ENCODE assay signal across 12 cellular contexts in genomic region chr2:33064349-33064801, GRCh38.
"Had no signal": no experiment of that assay in that cellular context is flagged by ENCODE, and none has a peak within 500 bp of the region (broad histone marks: within the 10 kb centered on the region; RNA-seq: fewer than 3 reads in every experiment).

No MANE protein-coding gene starts in this region.

- ATAC-seq: effector memory CD8-positive, alpha-beta T cell; right lobe of liver; stimulated activated naive CD8-positive, alpha-beta T cell treated with anti-CD3 and anti-CD28 coated beads, Interleukin-15, Interleukin-2, amounts not matched to agents 100 U/mL and 50 U/mL, for 24 hours; upper lobe of right lung had no signal

- H3K9me3 ChIP-seq: prostate gland, right lobe of liver, suprapubic skin, upper lobe of right lung had no signal

- H3K4me1 ChIP-seq: prostate gland, upper lobe of right lung had no signal

- H3K27ac ChIP-seq: prostate gland, right lobe of liver, suprapubic skin, upper lobe of right lung, WERI-Rb-1 had no signal

- H3K36me3 ChIP-seq: prostate gland, right lobe of liver, suprapubic skin, upper lobe of right lung, WERI-Rb-1 had no signal

- H3K4me3 ChIP-seq: prostate gland, right lobe of liver, suprapubic skin, upper lobe of right lung had no signal

- DNase-seq: activated CD4-positive, alpha-beta T cell treated with anti-CD3 and anti-CD28 coated beads, Interleukin-2, amount 50 U/mL, for 48 hours; activated naive CD4-positive, alpha-beta T cell treated with anti-CD3 and anti-CD28 coated beads, Interleukin-2, amount 50 U/mL, for 16 hours; activated T-cell treated with anti-CD3 and anti-CD28 coated beads, Interleukin-2, amount 50 U/mL, for 24 hours; effector memory CD8-positive, alpha-beta T cell; hypothalamus; right lobe of liver; stimulated activated naive CD8-positive, alpha-beta T cell treated with anti-CD3 and anti-CD28 coated beads, Interleukin-15, Interleukin-2, amounts not matched to agents 100 U/mL and 50 U/mL, for 24 hours; T-helper 1 cell; upper lobe of right lung; WERI-Rb-1 had no signal

- H3K27me3 ChIP-seq: right lobe of liver, suprapubic skin, upper lobe of right lung had no signal
